ENCODE assay signal across 21 cellular contexts in the genomic region with DNA sequence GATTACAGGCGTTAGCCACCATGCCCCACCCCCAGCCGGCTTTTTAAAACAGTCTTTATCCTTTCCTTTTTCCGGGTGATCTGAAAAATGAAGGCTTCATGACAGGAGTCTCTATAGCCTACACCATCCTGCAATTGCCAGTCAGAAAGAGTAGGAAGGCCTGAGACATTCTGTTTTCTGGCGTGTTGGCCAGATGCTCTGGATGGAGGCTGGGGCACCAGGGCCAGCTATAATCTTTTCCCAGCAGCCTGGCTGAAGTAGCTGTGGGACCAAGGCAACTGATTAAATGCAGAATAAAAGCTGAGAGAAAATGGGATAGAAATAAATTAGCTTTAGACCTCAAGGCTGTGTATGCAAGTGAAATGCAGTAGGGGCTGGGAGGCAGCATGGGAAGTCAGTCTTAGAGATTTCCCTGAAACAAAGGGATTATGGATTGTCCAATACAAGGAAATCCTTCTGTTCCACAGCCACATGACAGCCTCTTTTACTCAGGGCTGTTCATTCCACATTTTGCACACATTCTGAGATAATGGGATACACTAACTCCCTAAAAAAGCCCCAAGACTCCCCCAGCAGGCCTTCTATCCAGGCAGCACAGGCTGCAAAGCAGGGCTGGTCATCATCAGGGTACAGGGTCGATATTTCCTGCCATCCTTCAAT.
"Had no signal": no experiment of that assay in that cellular context is flagged by ENCODE, and none has a peak within 500 bp of the region (broad histone marks: within the 10 kb centered on the region; RNA-seq: fewer than 3 reads in every experiment).

No MANE protein-coding gene starts in this region.

- H3K9me3 ChIP-seq: adrenal gland, SK-N-SH had no signal

- H3K27ac Mint-ChIP-seq: activated naive CD4-positive, alpha-beta T cell treated with anti-CD3 and anti-CD28 coated beads, Interleukin-2, amount 50 U/mL, for 24 hours; naive B cell; T-cell had no signal

- DNase-seq: activated CD4-positive, alpha-beta T cell treated with anti-CD3 and anti-CD28 coated beads, Interleukin-2, amount 50 U/mL, for 48 hours; activated CD4-positive, CD25-positive, alpha-beta regulatory T cell treated with anti-CD3 and anti-CD28 coated beads, Interleukin-2, amount 50 U/mL, for 72 hours; activated effector memory CD4-positive, alpha-beta T cell treated with Interleukin-2 at 50 U/mL for 16 hours; activated T-cell treated with anti-CD3 and anti-CD28 coated beads, Interleukin-2, amount 50 U/mL, for 4 hours; central memory CD4-positive, alpha-beta T cell; effector memory CD4-positive, alpha-beta T cell; islet precursor cell; naive B cell; right cardiac atrium; SK-N-SH; stimulated activated CD4-positive, alpha-beta T cell treated with anti-CD3 and anti-CD28 coated beads, Interleukin-4, amount 100 ng/mL, for 24 hours; stimulated activated naive CD4-positive, alpha-beta T cell; T-cell; T-helper 9 cell; trophoblast cell had no signal

- H3K27me3 ChIP-seq: adrenal gland, hepatocyte had no signal

- H3K4me1 Mint-ChIP-seq: activated naive CD4-positive, alpha-beta T cell treated with anti-CD3 and anti-CD28 coated beads, Interleukin-2, amount 50 U/mL, for 24 hours; naive B cell; T-cell had no signal

- ATAC-seq: activated T-cell treated with anti-CD3 and anti-CD28 coated beads, Interleukin-2, amount 50 U/mL, for 4 hours; left lobe of liver; right cardiac atrium; T-cell had no signal

- H3K4me3 ChIP-seq: adrenal gland, hepatocyte, skin epidermis had no signal

- H3K36me3 ChIP-seq: adrenal gland had no signal

- H3K27me3 Mint-ChIP-seq: activated naive CD4-positive, alpha-beta T cell treated with anti-CD3 and anti-CD28 coated beads, Interleukin-2, amount 50 U/mL, for 24 hours; naive B cell; T-cell had no signal

- H3K4me3 Mint-ChIP-seq: activated naive CD4-positive, alpha-beta T cell treated with anti-CD3 and anti-CD28 coated beads, Interleukin-2, amount 50 U/mL, for 24 hours; activated T-cell treated with anti-CD3 and anti-CD28 coated beads, Interleukin-2, amount 50 U/mL, for 4 hours; naive B cell; T-cell had no signal

- H3K36me3 Mint-ChIP-seq: naive B cell had no signal

- H3K27ac ChIP-seq: epithelial cell of prostate, hepatocyte, skin epidermis had no signal
